ENCODE assay signal across 8 cellular contexts in genomic region chr2:42127425-42128424, GRCh38. TPM values are rescaled to one million over a fixed set of nuclear protein-coding genes. Genes with fewer than 3 reads are reported as not detected.
DNase-seq lines count a peak whose midpoint lies in the region; ATAC-seq and TF ChIP-seq lines count a peak whose summit lies in the region.

No MANE protein-coding gene starts in this region.

- no peaks in the 10 kb centered on the region for H3K27me3 ChIP-seq in stomach

- no peaks in the 10 kb centered on the region for H3K36me3 ChIP-seq in stomach

- no peaks in the 10 kb centered on the region for H3K27me3 Mint-ChIP-seq in activated CD4-positive, alpha-beta T cell treated with anti-CD3 and anti-CD28 coated beads, Interleukin-2, amount 10 ng/mL, durations not matched to agents 7 days and 5 days
- no peaks in the 10 kb centered on the region for H3K27me3 Mint-ChIP-seq in activated naive CD8-positive, alpha-beta T cell treated with anti-CD3 and anti-CD28 coated beads for 36 hours

- CTCF ChIA-PET in activated CD4-positive, alpha-beta T cell treated with anti-CD3 and anti-CD28 coated beads, Interleukin-2, amount 10 ng/mL, durations not matched to agents 7 days and 5 days (lab: Charles Lee), result interaction anchor here (0.5 to 5.2 kb wide), 7 partner anchors 8 to 47 kb away, joined by 3 to 34 read pairs (median 4); no protein-coding TSS in a partner anchor

- TF ChIP-seq CTCF in stomach (IDR thresholded peaks at IDR 0.05), result no peak

- no peak overlapping the region for H3K4me3 ChIP-seq in stomach

- peak; percentile 74 for ATAC-seq in HG03064 (IDR thresholded peaks at IDR 0.05; ENCODE audit: low read depth, unreplicated experiment)

- H3K4me3 Mint-ChIP-seq in activated CD4-positive, alpha-beta T cell treated with anti-CD3 and anti-CD28 coated beads, Interleukin-2, amount 10 ng/mL, durations not matched to agents 7 days and 5 days, result peak overlapping the region; percentile 48
- H3K4me3 Mint-ChIP-seq in activated naive CD8-positive, alpha-beta T cell treated with anti-CD3 and anti-CD28 coated beads for 36 hours, result peak overlapping the region; percentile 47

- H3K9me3 Mint-ChIP-seq in activated CD4-positive, alpha-beta T cell treated with anti-CD3 and anti-CD28 coated beads, Interleukin-2, amount 10 ng/mL, durations not matched to agents 7 days and 5 days, result no peaks in the 10 kb centered on the region
- peaks cover 2% of the 10 kb centered on the region for H3K9me3 Mint-ChIP-seq in activated naive CD8-positive, alpha-beta T cell treated with anti-CD3 and anti-CD28 coated beads for 36 hours

- POLR2A ChIA-PET in activated CD4-positive, alpha-beta T cell treated with anti-CD3 and anti-CD28 coated beads, Interleukin-2, amount 10 ng/mL, durations not matched to agents 7 days and 5 days (lab: Charles Lee), result interaction anchor here (0.7 kb wide), 1 partner anchor 67 kb away, joined by 3 read pairs; no protein-coding TSS in a partner anchor

- peaks cover 5% of the 10 kb centered on the region for H3K36me3 Mint-ChIP-seq in activated CD4-positive, alpha-beta T cell treated with anti-CD3 and anti-CD28 coated beads, Interleukin-2, amount 10 ng/mL, durations not matched to agents 7 days and 5 days (ENCODE audit: low read depth)
- H3K36me3 Mint-ChIP-seq in activated naive CD8-positive, alpha-beta T cell treated with anti-CD3 and anti-CD28 coated beads for 36 hours, result no peaks in the 10 kb centered on the region

- peak; percentile 45 for DNase-seq in activated CD4-positive, alpha-beta T cell treated with anti-CD3 and anti-CD28 coated beads, Interleukin-2, amount 10 ng/mL, durations not matched to agents 7 days and 5 days
- no peak for DNase-seq in activated CD4-positive, alpha-beta T cell treated with anti-CD3 and anti-CD28 coated beads, Interleukin-2, amount 50 U/mL, for 1 hour
- no peak for DNase-seq in activated naive CD8-positive, alpha-beta T cell treated with anti-CD3 and anti-CD28 coated beads for 36 hours
- DNase-seq in stomach, result no peak
- no peak for DNase-seq in AML-193 (lab: John Stamatoyannopoulos, UW)
- no peak for DNase-seq in MV-4-11 (lab: John Stamatoyannopoulos, UW)
- DNase-seq in NCI-H2107 treated with DMSO at 0.1 percent for 48 hours (lab: John Stamatoyannopoulos, UW; ENCODE audit: unreplicated experiment), result no peak

- peaks cover 32 to 70% (median 35%) of the 10 kb centered on the region in 4 donors for H3K4me1 ChIP-seq in stomach

- no peak for TF ChIP-seq POLR2A in stomach (IDR thresholded peaks at IDR 0.05)

- intact Hi-C loops in stomach (cut with DNase I; ENCODE audit: low total_unique reads), result no loop called here

- peak overlapping the region in 4 of 5 donors; percentile 12 to 52 (median 36) for H3K27ac ChIP-seq in stomach

- TF ChIP-seq EP300 in stomach (IDR thresholded peaks at IDR 0.05), result no peak

- no peaks in the 10 kb centered on the region for H3K9me3 ChIP-seq in stomach

- H3K27ac Mint-ChIP-seq in activated CD4-positive, alpha-beta T cell treated with anti-CD3 and anti-CD28 coated beads, Interleukin-2, amount 10 ng/mL, durations not matched to agents 7 days and 5 days, result peak overlapping the region; percentile 86
- peak overlapping the region; percentile 82 for H3K27ac Mint-ChIP-seq in activated naive CD8-positive, alpha-beta T cell treated with anti-CD3 and anti-CD28 coated beads for 36 hours

- H3K4me1 Mint-ChIP-seq in activated CD4-positive, alpha-beta T cell treated with anti-CD3 and anti-CD28 coated beads, Interleukin-2, amount 10 ng/mL, durations not matched to agents 7 days and 5 days, result peaks cover 91% of the 10 kb centered on the region
- H3K4me1 Mint-ChIP-seq in activated naive CD8-positive, alpha-beta T cell treated with anti-CD3 and anti-CD28 coated beads for 36 hours, result peaks cover 82% of the 10 kb centered on the region

- WGBS in stomach, 5 donors, result 30 to 56% (median 43%) methylated on average over 5 of the region's 5 CpGs

RNA-seq across cellular contexts. Expression of gene EML4, which starts 41.4 kb away (rescaled TPM):
- 10 to 100 TPM; 93.8 to 99.6 TPM for total RNA-seq in activated CD4-positive, alpha-beta T cell treated with anti-CD3 and anti-CD28 coated beads, Interleukin-2, amount 10 ng/mL, durations not matched to agents 7 days and 5 days
- total RNA-seq in activated naive CD8-positive, alpha-beta T cell treated with anti-CD3 and anti-CD28 coated beads for 36 hours, result 10 to 100 TPM; 60.0 to 64.6 TPM
- 100 to 1,000 TPM in 1 of 5 donors, 10 to 100 TPM in 4; 24.6 to 292 (median 65.3) TPM for total RNA-seq in stomach
- 10 to 100 TPM; 10.2 to 13.3 (median 10.5) TPM for polyA plus RNA-seq in stomach
